24 cellular contexts compared by ENCODE assay signal in the genomic region with DNA sequence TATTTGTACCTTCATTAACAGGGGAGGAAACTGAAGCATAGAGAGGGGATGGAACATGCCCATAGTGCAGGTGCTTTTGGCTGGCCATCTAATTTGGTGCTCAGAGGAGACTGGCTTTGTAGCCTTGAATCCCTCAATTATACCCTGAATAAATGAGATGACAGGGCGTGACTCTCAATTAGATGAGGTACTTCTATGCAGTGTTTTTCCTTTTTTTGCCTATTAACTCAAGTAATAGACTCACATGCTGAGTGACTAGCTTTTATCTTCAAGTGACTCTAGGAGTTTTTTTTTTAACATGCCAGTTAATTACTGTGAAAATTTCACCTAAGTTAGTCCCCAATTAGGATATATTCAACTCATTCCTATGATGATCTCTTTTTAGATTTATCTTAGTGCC.
"Had no signal": no experiment of that assay in that cellular context is flagged by ENCODE, and none has a peak within 500 bp of the region (broad histone marks: within the 10 kb centered on the region; RNA-seq: fewer than 3 reads in every experiment).

No MANE protein-coding gene starts in this region.

- DNase-seq: cortex of kidney; effector CD8-positive, alpha-beta T cell; effector memory CD8-positive, alpha-beta T cell; endodermal cell; erythroblast; esophagus squamous epithelium; foreskin fibroblast; foreskin melanocyte; gastrocnemius medialis; glutamatergic neuron; head of caudate nucleus; heart right ventricle; hippocampal formation; left cardiac atrium; left lung; left ventricle myocardium superior; lower lobe of right lung; mesenchymal stem cell; mucosa of descending colon; naive thymus-derived CD4-positive, alpha-beta T cell had no signal

- H3K27ac ChIP-seq: epithelial cell of prostate, esophagus squamous epithelium, gastrocnemius medialis, heart right ventricle, left lung, lower lobe of right lung had no signal

- H3K4me1 ChIP-seq: esophagus squamous epithelium, gastrocnemius medialis, left lung, lower lobe of right lung had no signal

- FAIRE-seq: endometrium, islet of Langerhans, keratinocyte had no signal

- H3K9me3 ChIP-seq: esophagus squamous epithelium, gastrocnemius medialis, heart right ventricle, left lung, lower lobe of right lung, mucosa of descending colon had no signal

- H3K36me3 ChIP-seq: esophagus squamous epithelium, gastrocnemius medialis, heart right ventricle, left lung, lower lobe of right lung had no signal

- H3K4me3 ChIP-seq: esophagus squamous epithelium, gastrocnemius medialis, heart right ventricle, left lung, lower lobe of right lung, mucosa of descending colon had no signal

- H3K27me3 ChIP-seq: esophagus squamous epithelium, gastrocnemius medialis, heart right ventricle, left lung had no signal
